21 cellular contexts compared by ENCODE assay signal in the genomic region with DNA sequence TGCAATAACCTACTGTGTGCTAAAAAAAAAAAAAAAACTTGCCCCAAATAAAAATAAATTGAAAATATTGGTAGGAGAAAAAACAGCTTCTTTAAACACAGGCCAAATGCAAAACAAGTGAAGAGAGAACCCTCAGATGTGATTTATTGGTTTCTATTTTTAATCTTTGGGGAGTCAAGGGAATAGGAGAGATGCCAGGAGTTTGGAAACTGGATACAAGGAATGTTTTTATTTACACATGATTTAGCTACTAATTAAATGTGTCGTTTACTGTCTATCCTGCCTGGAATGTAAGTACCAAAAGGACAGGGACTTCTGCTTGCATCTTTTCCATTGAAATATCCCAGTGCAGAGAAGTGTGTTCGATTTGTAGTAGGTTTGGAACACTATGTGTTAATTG.
DNase-seq lines count a peak whose midpoint lies in the region; TF ChIP-seq lines count a peak whose summit lies in the region.
"Had no signal": no experiment of that assay in that cellular context is flagged by ENCODE, and none has a peak within 500 bp of the region (broad histone marks: within the 10 kb centered on the region; RNA-seq: fewer than 3 reads in every experiment).

No MANE protein-coding gene starts in this region.

- H3K9me3 ChIP-seq in colonic mucosa, result no peaks in the 10 kb centered on the region
- H3K9me3 ChIP-seq: MG63 had no signal

- peak; percentile 26 for DNase-seq in DMS79 treated with DMSO at 0.1 percent for 48 hours (lab: John Stamatoyannopoulos, UW)
- no peak for DNase-seq in DMS79 (lab: John Stamatoyannopoulos, UW)
- peak; percentile 58 for DNase-seq in M059J (ENCODE audit: low read depth)
- no peak for DNase-seq in epithelial cell of prostate (ENCODE audit: low read depth, low spot score)
- no peak for DNase-seq in nephron progenitor cell
- DNase-seq in colonic mucosa, result no peak
- no peak for DNase-seq in chondrocyte (ENCODE audit: low spot score)
- DNase-seq in GDM1 (lab: John Stamatoyannopoulos, UW), result no peak
- DNase-seq: AML-193, H9, IMR-90, Karpas-422, MG63, NCI-H187 treated with DMSO at 0.1 percent for 48 hours, NCI-H510A, NCI-H774, PC-3, RPMI8226, SIG-M5 had no signal

- H3K27me3 Mint-ChIP-seq in nephron progenitor cell (ENCODE audit: low read depth, poor library complexity) (no peaks in the 10 kb centered on the region), chondrocyte (ENCODE audit: low read depth) (peaks cover 3% of the 10 kb centered on the region)

- H3K36me3 ChIP-seq in colonic mucosa, result no peaks in the 10 kb centered on the region
- H3K36me3 ChIP-seq: MG63 had no signal

- peak overlapping the region; percentile 61 for H3K4me3 Mint-ChIP-seq in nephron progenitor cell
- H3K4me3 Mint-ChIP-seq in chondrocyte (ENCODE audit: unreplicated experiment), result no peak overlapping the region
- H3K4me3 Mint-ChIP-seq: H9 had no signal

- H3K9me3 Mint-ChIP-seq in nephron progenitor cell, result peaks cover 15% of the 10 kb centered on the region
- peaks cover 3% of the 10 kb centered on the region for H3K9me3 Mint-ChIP-seq in chondrocyte (ENCODE audit: low read depth)

- no peak overlapping the region for H3K4me3 ChIP-seq in colonic mucosa
- H3K4me3 ChIP-seq: MG63 had no signal

- no peak for TF ChIP-seq CTCF in nephron progenitor cell (IDR thresholded peaks at IDR 0.05)
- TF ChIP-seq CTCF in colonic mucosa (IDR thresholded peaks at IDR 0.05), result no peak
- TF ChIP-seq CTCF in chondrocyte (IDR thresholded peaks at IDR 0.05), result no peak

- peaks cover 9% of the 10 kb centered on the region for H3K36me3 Mint-ChIP-seq in nephron progenitor cell (ENCODE audit: low read depth)
- no peaks in the 10 kb centered on the region for H3K36me3 Mint-ChIP-seq in chondrocyte (ENCODE audit: low read depth)

- H3K9ac ChIP-seq in colonic mucosa (ENCODE audit: low read depth in 2 of 2, low read length in 2 of 2), result no peak overlapping the region

- intact Hi-C loops in colonic mucosa (cut with DNase I), result no loop called here

- H3K4me1 ChIP-seq in colonic mucosa, result no peaks in the 10 kb centered on the region

- no peaks in the 10 kb centered on the region for H3K27me3 ChIP-seq in colonic mucosa
- H3K27me3 ChIP-seq: MG63 had no signal

- H3K27ac Mint-ChIP-seq in nephron progenitor cell (peak overlapping the region; percentile 90), chondrocyte (ENCODE audit: unreplicated experiment) (no peak overlapping the region)
- H3K27ac Mint-ChIP-seq: H9 had no signal

- H3K4me1 Mint-ChIP-seq in nephron progenitor cell (peaks cover 86% of the 10 kb centered on the region), chondrocyte (ENCODE audit: low read depth) (peaks cover 71% of the 10 kb centered on the region)

- H3K27ac ChIP-seq in epithelial cell of prostate (peak overlapping the region; percentile 52), colonic mucosa (no peak overlapping the region)
- H3K27ac ChIP-seq: 22Rv1, C4-2B had no signal

Comparison
In these comparisons a context has a peak if more than half of its experiments do, and no peak if none do; other contexts are left out.
1. DNase-seq: peak in DMS79 treated with DMSO at 0.1 percent for 48 hours (single experiment) and M059J (single experiment); none in DMS79 (single experiment), epithelial cell of prostate (single experiment), nephron progenitor cell (single experiment), colonic mucosa (single experiment), chondrocyte (single experiment) and GDM1 (single experiment).